In genomic region chr2:191411472-191411871, GRCh38 we compare ENCODE assay signal across 20 cellular contexts.
DNase-seq lines count a peak whose midpoint lies in the region; ATAC-seq and TF ChIP-seq lines count a peak whose summit lies in the region.
"Had no signal": no experiment of that assay in that cellular context is flagged by ENCODE, and none has a peak within 500 bp of the region (broad histone marks: within the 10 kb centered on the region; RNA-seq: fewer than 3 reads in every experiment).

No MANE protein-coding gene starts in this region.

- no peak overlapping the region for H2AFZ ChIP-seq in GM23338
- H2AFZ ChIP-seq: PC-9 had no signal

- no peaks in the 10 kb centered on the region for H3K27me3 Mint-ChIP-seq in osteocyte (ENCODE audit: unreplicated experiment)
- no peaks in the 10 kb centered on the region for H3K27me3 Mint-ChIP-seq in GM23338 (ENCODE audit: insufficient read depth, low read depth, poor library complexity)

- H3K4me3 Mint-ChIP-seq in osteocyte (ENCODE audit: unreplicated experiment) (no peak overlapping the region), GM23338 (no peak overlapping the region)

- H3K4me1 Mint-ChIP-seq in osteocyte (ENCODE audit: unreplicated experiment) (peaks cover 24% of the 10 kb centered on the region), GM23338 (no peaks in the 10 kb centered on the region)

- TF ChIP-seq CTCF in left ventricle myocardium inferior (IDR thresholded peaks at IDR 0.05; ENCODE audit: borderline replicate concordance), result no peak
- TF ChIP-seq CTCF in heart left ventricle (IDR thresholded peaks at IDR 0.05), result no peak
- no peak for TF ChIP-seq CTCF in coronary artery (IDR thresholded peaks at IDR 0.05)
- no peak for TF ChIP-seq CTCF in osteocyte (IDR thresholded peaks at IDR 0.05)
- no peak for TF ChIP-seq CTCF in upper lobe of right lung (IDR thresholded peaks at IDR 0.05)
- TF ChIP-seq CTCF in GM23338 (conservative IDR thresholded peaks at IDR 0.05; ENCODE audit: low read depth in 2 of 2), result no peak

- no peak for ATAC-seq in heart left ventricle
- peak; percentile 62 for ATAC-seq in upper lobe of right lung
- no peak for ATAC-seq in GM23338

- no peaks in the 10 kb centered on the region for H4K20me1 ChIP-seq in GM23338 (replicated peaks; ENCODE audit: insufficient read depth)

- no peak for DNase-seq in left ventricle myocardium inferior
- DNase-seq in heart left ventricle, result no peak
- DNase-seq in coronary artery (ENCODE audit: low spot score), result no peak
- DNase-seq in osteocyte (ENCODE audit: extremely low spot score, unreplicated experiment), result no peak
- no peak for DNase-seq in upper lobe of right lung
- no peak for DNase-seq in COR-L47 (lab: John Stamatoyannopoulos, UW)
- DNase-seq in GM23338 (ENCODE audit: low spot score), result no peak
- no peak for DNase-seq in HuH-7 (ENCODE audit: low spot score)
- DNase-seq: AML-193, DMS79 treated with DMSO at 0.1 percent for 48 hours, KBM-7, NCI-H1417 treated with DMSO at 0.1 percent for 48 hours, NCI-H187 treated with DMSO at 0.1 percent for 48 hours, NCI-H226, NCI-H526, PC-9, SIG-M5 had no signal

- H3K9me3 ChIP-seq in left ventricle myocardium inferior (replicated peaks) (no peaks in the 10 kb centered on the region), heart left ventricle (no peaks in the 10 kb centered on the region), upper lobe of right lung (no peaks in the 10 kb centered on the region)

- no peaks in the 10 kb centered on the region for H3K9me2 ChIP-seq in GM23338 (ENCODE audit: insufficient read depth)

- no peak overlapping the region for H3K4me2 ChIP-seq in GM23338
- H3K4me2 ChIP-seq: PC-9 had no signal

- no peaks in the 10 kb centered on the region for H3K9me3 Mint-ChIP-seq in osteocyte (ENCODE audit: unreplicated experiment)
- H3K9me3 Mint-ChIP-seq in GM23338, result no peaks in the 10 kb centered on the region

- 47 to 58% (median 52%) methylated on average over 5 of the region's 5 CpGs for WGBS in heart left ventricle, 4 donors

- no peaks in the 10 kb centered on the region for H3K79me2 ChIP-seq in GM23338 (replicated peaks; ENCODE audit: insufficient read depth)

- no peaks in the 10 kb centered on the region for H3F3A ChIP-seq in GM23338 (replicated peaks; ENCODE audit: low read depth)

- H3K27me3 ChIP-seq in left ventricle myocardium inferior (ENCODE audit: low read depth), result no peaks in the 10 kb centered on the region
- H3K27me3 ChIP-seq in heart left ventricle, result no peaks in the 10 kb centered on the region
- H3K27me3 ChIP-seq in upper lobe of right lung, result no peaks in the 10 kb centered on the region
- H3K27me3 ChIP-seq in GM23338 (ENCODE audit: insufficient read depth), result no peaks in the 10 kb centered on the region

- H3K4me1 ChIP-seq in left ventricle myocardium inferior (peaks cover 15% of the 10 kb centered on the region), heart left ventricle (peaks cover 0 to 14% (median 0%) of the 10 kb centered on the region in 12 donors), upper lobe of right lung (no peaks in the 10 kb centered on the region), GM23338 (ENCODE audit: insufficient read depth) (no peaks in the 10 kb centered on the region)

- TF ChIP-seq POLR2A in heart left ventricle (IDR thresholded peaks at IDR 0.05), result no peak

- H3K4me3 ChIP-seq in left ventricle myocardium inferior (no peak overlapping the region), heart left ventricle (no peak overlapping the region), coronary artery (no peak overlapping the region), upper lobe of right lung (no peak overlapping the region), GM23338 (no peak overlapping the region)
- H3K4me3 ChIP-seq: PC-9 had no signal

- H3K27ac ChIP-seq in left ventricle myocardium inferior (replicated peaks) (peak overlapping the region; percentile 36), heart left ventricle (no peak overlapping the region), coronary artery (peak overlapping the region; percentile 16 to 49), upper lobe of right lung (no peak overlapping the region), GM23338 (ENCODE audit: low read depth) (no peak overlapping the region)
- H3K27ac ChIP-seq: 22Rv1, C4-2B, PC-9, RWPE1 had no signal

- peaks cover 63% of the 10 kb centered on the region for H3K36me3 Mint-ChIP-seq in osteocyte (ENCODE audit: unreplicated experiment)
- H3K36me3 Mint-ChIP-seq in GM23338 (ENCODE audit: low read depth), result peaks cover 71% of the 10 kb centered on the region

- peaks cover 58% of the 10 kb centered on the region for H3K36me3 ChIP-seq in left ventricle myocardium inferior
- peaks cover 0 to 95% (median 69%) of the 10 kb centered on the region in 9 donors for H3K36me3 ChIP-seq in heart left ventricle
- H3K36me3 ChIP-seq in upper lobe of right lung, result peaks cover 82% of the 10 kb centered on the region
- peaks cover 30% of the 10 kb centered on the region for H3K36me3 ChIP-seq in GM23338 (ENCODE audit: insufficient read depth)

- H3K27ac Mint-ChIP-seq in osteocyte (ENCODE audit: unreplicated experiment) (peak overlapping the region; percentile 66), GM23338 (no peak overlapping the region)

- intact Hi-C loops in left ventricle myocardium inferior (cut with micrococcal nuclease), result no loop called here
- intact Hi-C loops in heart left ventricle (cut with DNase I), result loop anchor here in 1 of 10 donors (10.0 kb wide), 1 partner anchor 83 kb away; no protein-coding TSS in a partner anchor
- intact Hi-C loops in upper lobe of right lung (cut with DNase I), result no loop called here

TF ChIP-seq in GM23338, 12 proteins besides CTCF, POLR2A, EP300 and RAD21:
- TF ChIP-seq ZNF114 (CRISPR knock-in tag; IDR thresholded peaks at IDR 0.05) (no peak), POLR2AphosphoS5 (IDR thresholded peaks at IDR 0.05; ENCODE audit: low read depth) (no peak), STAT1 (IDR thresholded peaks at IDR 0.05; ENCODE audit: unreplicated experiment) (no peak), ZNF462 (CRISPR knock-in tag; IDR thresholded peaks at IDR 0.05) (no peak), EZH2phosphoT487 (IDR thresholded peaks at IDR 0.05; ENCODE audit: unreplicated experiment) (no peak), EZH2 (IDR thresholded peaks at IDR 0.05; ENCODE audit: low read depth, unreplicated experiment) (no peak)
TF ChIP-seq in GM23338: peak in this region for 0.

Comparison
In these comparisons a context has a peak if more than half of its experiments do, and no peak if none do; other contexts are left out.
1. H3K27ac ChIP-seq: peak in left ventricle myocardium inferior (single experiment) and coronary artery (2 of 2); none in heart left ventricle (0 of 12), upper lobe of right lung (single experiment) and GM23338 (single experiment).